Comparison of ENCODE assay signal across 8 cellular contexts in the genomic region with DNA sequence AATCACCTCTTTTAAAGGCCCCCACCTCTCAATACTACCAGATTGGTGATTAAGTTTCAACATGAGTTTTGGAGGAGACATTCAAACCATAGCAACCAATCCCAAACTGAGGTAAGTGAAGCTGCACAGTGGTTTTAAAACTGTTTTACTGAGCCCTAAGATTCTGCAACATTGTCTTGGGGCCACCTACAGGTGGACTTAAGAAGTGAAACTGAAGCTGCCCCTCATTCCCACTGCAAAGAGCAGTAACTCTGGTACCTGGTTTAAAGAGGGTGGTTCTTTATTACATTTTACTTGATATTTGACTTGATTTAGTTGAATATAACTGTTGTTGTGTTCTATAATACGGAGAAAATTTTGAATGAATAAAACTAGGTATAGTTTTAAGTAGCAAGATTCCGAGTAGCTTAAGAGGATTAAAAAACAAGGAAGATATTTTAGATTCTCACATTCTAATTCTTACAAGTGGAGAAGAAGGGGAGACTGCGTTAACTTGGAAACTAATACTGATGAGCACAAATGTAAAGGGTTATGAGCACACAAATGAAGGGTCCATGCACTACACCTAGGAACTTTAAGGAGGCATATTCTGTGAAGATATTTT. TPM values are rescaled to one million over a fixed set of nuclear protein-coding genes. Genes with fewer than 3 reads are reported as not detected.
A peak's percentile ranks its signal among the peaks of the same experiment; 100 is the strongest.
DNase-seq lines count a peak whose midpoint lies in the region; ATAC-seq and TF ChIP-seq lines count a peak whose summit lies in the region.

No MANE protein-coding gene starts in this region.

- H3K9me3 ChIP-seq in mammary epithelial cell (replicated peaks; ENCODE audit: insufficient read depth, low read length): no peaks in the 10 kb centered on the region

- 62% methylated on average over 3 of the region's 3 CpGs for WGBS in mammary epithelial cell (ENCODE audit: low coverage, missing lambda C conversion rate)

- ATAC-seq in GM18867 (IDR thresholded peaks at IDR 0.05; ENCODE audit: unreplicated experiment) (peak; percentile 86), HG03280 (IDR thresholded peaks at IDR 0.05; ENCODE audit: unreplicated experiment) (no peak), GM21360 (IDR thresholded peaks at IDR 0.05; ENCODE audit: unreplicated experiment) (no peak)

- H3K4me1 Mint-ChIP-seq in nephron: no peaks in the 10 kb centered on the region

- H2AFZ ChIP-seq in mammary epithelial cell (ENCODE audit: low read depth, low read length): no peak overlapping the region

- peaks cover 5% of the 10 kb centered on the region for H3K4me1 ChIP-seq in mammary epithelial cell (ENCODE audit: insufficient read depth, low read length)

- no peaks in the 10 kb centered on the region for H3K36me3 ChIP-seq in mammary epithelial cell (ENCODE audit: insufficient read depth, low read length)

- in situ Hi-C loops in mammary epithelial cell (cut with MboI; ENCODE audit: low sequenced_read_pairs in 2 of 2): no loop called here

- no TSS peak for BruUV-seq in mammary epithelial cell (replicated peaks; lab: Mats Ljungman, UMichigan)

- dilution Hi-C loops in mammary epithelial cell (cut with HindIII; ENCODE audit: low sequenced_read_pairs): no loop called here

- H4K20me1 ChIP-seq in mammary epithelial cell (ENCODE audit: insufficient read depth, low read length): no peaks in the 10 kb centered on the region

- H3K4me3 ChIP-seq in mammary epithelial cell (replicated peaks in 1 of 3; ENCODE audit: insufficient read depth in 1 of 3, low read depth in 2 of 3, low read length in 3 of 3): no peak overlapping the region

- no peaks in the 10 kb centered on the region for H3K9me3 Mint-ChIP-seq in nephron

- H3K27ac Mint-ChIP-seq in nephron: no peak overlapping the region

- H3K4me3 Mint-ChIP-seq in nephron: no peak overlapping the region

- no peaks in the 10 kb centered on the region for H3K27me3 ChIP-seq in mammary epithelial cell (ENCODE audit: insufficient read depth, low read length)

- CTCF ChIA-PET in mammary epithelial cell (lab: Charles Lee; ENCODE audit: low non-redundant PET): interaction anchor here (0.5 to 1.1 kb wide), 6 partner anchors 19 to 389 kb away, joined by 3 to 6 read pairs (median 4); no protein-coding TSS in a partner anchor

- no peak overlapping the region for H3K9ac ChIP-seq in mammary epithelial cell (ENCODE audit: insufficient read depth, low read length)

- H3K36me3 Mint-ChIP-seq in nephron (ENCODE audit: low read depth): no peaks in the 10 kb centered on the region

- DNase-seq in AML-193 (lab: John Stamatoyannopoulos, UW) (peak; percentile 4 to 10), Kasumi-1 (lab: John Stamatoyannopoulos, UW) (peak; percentile 14 to 22), mammary epithelial cell (peak; percentile 15), epidermal melanocyte (ENCODE audit: insufficient read length, low spot score) (no peak)

- H3K4me2 ChIP-seq in mammary epithelial cell (ENCODE audit: insufficient read depth, low read depth, low read length): no peak overlapping the region

- TF ChIP-seq CTCF in mammary epithelial cell (conservative IDR thresholded peaks at IDR 0.05 in 1 of 2, IDR thresholded peaks at IDR 0.05 in 1 of 2; ENCODE audit: extremely low read depth in 1 of 2, insufficient read depth in 1 of 2, low read depth in 1 of 2, low read length in 2 of 2): peak; percentile 68 to 78
- peak; percentile 57 to 74 (median 73) for TF ChIP-seq CTCF in nephron (IDR thresholded peaks at IDR 0.05; ENCODE audit: unreplicated experiment in 3 of 3)

- no peak overlapping the region for H3K27ac ChIP-seq in mammary epithelial cell (ENCODE audit: insufficient read depth, low read depth, low read length)

- H3K79me2 ChIP-seq in mammary epithelial cell (ENCODE audit: insufficient read depth, low read length): no peaks in the 10 kb centered on the region

- intact Hi-C loops in mammary epithelial cell (cut with micrococcal nuclease): loop anchor here (1.0 to 2.0 kb wide), 3 partner anchors 134 to 466 kb away; no protein-coding TSS in a partner anchor

- peaks cover 11% of the 10 kb centered on the region for H3K27me3 Mint-ChIP-seq in nephron (ENCODE audit: low read depth)

RNA-seq across cellular contexts. Expression of gene SYT9, which starts 26.7 kb away (rescaled TPM):
- not detected for total RNA-seq in mammary epithelial cell
- not detected for polyA plus RNA-seq in mammary epithelial cell
- not detected for polyA minus RNA-seq in mammary epithelial cell
